8 cellular contexts compared by ENCODE assay signal in genomic region chr9:129140397-129141065, GRCh38. TPM values are rescaled to one million over a fixed set of nuclear protein-coding genes. Genes with fewer than 3 reads are reported as not detected.
DNase-seq lines count a peak whose midpoint lies in the region; ATAC-seq, FAIRE-seq and TF ChIP-seq lines count a peak whose summit lies in the region.

No MANE protein-coding gene starts in this region.

- H3K4me2 ChIP-seq in mammary epithelial cell (ENCODE audit: insufficient read depth, low read depth, low read length): peak overlapping the region; percentile 91

- ATAC-seq in HG03175 (IDR thresholded peaks at IDR 0.05; ENCODE audit: unreplicated experiment): peak; percentile 16

- H3K79me2 ChIP-seq in mammary epithelial cell (ENCODE audit: insufficient read depth, low read length): peaks cover 20% of the 10 kb centered on the region

- intact Hi-C loops in mammary epithelial cell (cut with micrococcal nuclease): loop anchor here (2.0 kb wide), 1 partner anchor 348 kb away; no protein-coding TSS in a partner anchor

- in situ Hi-C loops in mammary epithelial cell (cut with MboI; ENCODE audit: low sequenced_read_pairs in 2 of 2): loop anchor here (25.0 kb wide), 2 partner anchors 347 to 647 kb away; no protein-coding TSS in a partner anchor

- peaks cover 52% of the 10 kb centered on the region for H3K4me1 ChIP-seq in mammary epithelial cell (ENCODE audit: insufficient read depth, low read length)

- CTCF ChIA-PET in mammary epithelial cell (lab: Charles Lee; ENCODE audit: low non-redundant PET): interaction anchor here (0.6 to 0.7 kb wide), 4 partner anchors 34 to 471 kb away, joined by 4 to 9 read pairs (median 4); no protein-coding TSS in a partner anchor

- H3K27ac ChIP-seq in mammary epithelial cell (ENCODE audit: insufficient read depth, low read depth, low read length): peak overlapping the region; percentile 98

- DNase-seq in AG09309 (ENCODE audit: low read depth) (no peak), RCC 7860 (ENCODE audit: low spot score) (peak; percentile 64), mammary epithelial cell (peak; percentile 65), kidney glomerular epithelial cell (lab: John Stamatoyannopoulos, UW) (peak; percentile 41), NCI-H2081 treated with DMSO at 0.1 percent for 48 hours (lab: John Stamatoyannopoulos, UW) (no peak)
- peak; percentile 49 for DNase-seq in stimulated activated CD8-positive, alpha-beta memory T cell treated with anti-CD3 and anti-CD28 coated beads, Interleukin-4, amount 100 ng/mL, for 48 hours

- peak overlapping the region; percentile 93 for H3K9ac ChIP-seq in mammary epithelial cell (ENCODE audit: insufficient read depth, low read length)

- H2AFZ ChIP-seq in mammary epithelial cell (ENCODE audit: low read depth, low read length): no peak overlapping the region

- FAIRE-seq in RCC 7860 (lab: Jason Lieb, UNC): no peak

- 0% methylated on average over 6 of the region's 8 CpGs for WGBS in mammary epithelial cell (ENCODE audit: low coverage, missing lambda C conversion rate)

- H3K27me3 ChIP-seq in mammary epithelial cell (ENCODE audit: insufficient read depth, low read length): no peaks in the 10 kb centered on the region

- no peaks in the 10 kb centered on the region for H3K36me3 ChIP-seq in mammary epithelial cell (ENCODE audit: insufficient read depth, low read length)

- H3K9me3 ChIP-seq in mammary epithelial cell (replicated peaks; ENCODE audit: insufficient read depth, low read length): no peaks in the 10 kb centered on the region

- TSS peak; percentile 93 for BruUV-seq in mammary epithelial cell (replicated peaks; lab: Mats Ljungman, UMichigan)

- peak; percentile 43 for TF ChIP-seq POLR2A in GM18526 (IDR thresholded peaks at IDR 0.05; ENCODE audit: extremely low read depth, insufficient read length)

- TF ChIP-seq CTCF in AG09309 (IDR thresholded peaks at IDR 0.05; ENCODE audit: control insufficient read depth, insufficient read depth, low read depth, low read length, missing control alignments) (no peak), mammary epithelial cell (conservative IDR thresholded peaks at IDR 0.05 in 1 of 2, IDR thresholded peaks at IDR 0.05 in 1 of 2; ENCODE audit: extremely low read depth in 1 of 2, insufficient read depth in 1 of 2, low read depth in 1 of 2, low read length in 2 of 2) (no peak)

- H3K4me3 ChIP-seq in AG09309 (ENCODE audit: control insufficient read depth, low read depth, low read length): peak overlapping the region; percentile 47
- peak overlapping the region; percentile 17 to 39 (median 32) for H3K4me3 ChIP-seq in mammary epithelial cell (replicated peaks in 1 of 3; ENCODE audit: insufficient read depth in 1 of 3, low read depth in 2 of 3, low read length in 3 of 3)

- no peaks in the 10 kb centered on the region for H4K20me1 ChIP-seq in mammary epithelial cell (ENCODE audit: insufficient read depth, low read length)

- dilution Hi-C loops in mammary epithelial cell (cut with HindIII; ENCODE audit: low sequenced_read_pairs): no loop called here

RNA-seq across cellular contexts. Expression of gene PTPA, which starts 29.3 kb away (rescaled TPM):
- 100 to 1,000 TPM in 1 of 2 donors, 10 to 100 TPM in 1; 73.7 to 122 TPM for total RNA-seq in mammary epithelial cell
- polyA plus RNA-seq in mammary epithelial cell: 120 TPM
- polyA minus RNA-seq in mammary epithelial cell: 218 TPM

RNA-seq across cellular contexts. Expression of gene CRAT, which starts 29.9 kb away (rescaled TPM):
- total RNA-seq in mammary epithelial cell: 10 to 100 TPM; 11.1 to 17.7 TPM
- polyA plus RNA-seq in mammary epithelial cell: 2.5 TPM
- 0.52 TPM for polyA minus RNA-seq in mammary epithelial cell

RNA-seq across cellular contexts. Expression of gene IER5L, which starts 37.5 kb away (rescaled TPM):
- total RNA-seq in mammary epithelial cell: 10 to 100 TPM; 13.5 to 34.2 TPM
- 7.0 TPM for polyA plus RNA-seq in mammary epithelial cell
- 1.4 TPM for polyA minus RNA-seq in mammary epithelial cell

RNA-seq across cellular contexts. Expression of gene DOLPP1, which starts 59.6 kb away (rescaled TPM):
- 10 to 100 TPM; 11.3 to 20.1 TPM for total RNA-seq in mammary epithelial cell
- polyA plus RNA-seq in mammary epithelial cell: 16.8 TPM
- polyA minus RNA-seq in mammary epithelial cell: 17.3 TPM

Comparison
In these comparisons a context has a peak if more than half of its experiments do, and no peak if none do; other contexts are left out.
1. DNase-seq: peak in RCC 7860 (single experiment), mammary epithelial cell (single experiment), kidney glomerular epithelial cell (single experiment) and stimulated activated CD8-positive, alpha-beta memory T cell treated with anti-CD3 and anti-CD28 coated beads, Interleukin-4, amount 100 ng/mL, for 48 hours (single experiment); none in AG09309 (single experiment) and NCI-H2081 treated with DMSO at 0.1 percent for 48 hours (single experiment).